ENCODE assay signal across 1 cellular context in the genomic region with DNA sequence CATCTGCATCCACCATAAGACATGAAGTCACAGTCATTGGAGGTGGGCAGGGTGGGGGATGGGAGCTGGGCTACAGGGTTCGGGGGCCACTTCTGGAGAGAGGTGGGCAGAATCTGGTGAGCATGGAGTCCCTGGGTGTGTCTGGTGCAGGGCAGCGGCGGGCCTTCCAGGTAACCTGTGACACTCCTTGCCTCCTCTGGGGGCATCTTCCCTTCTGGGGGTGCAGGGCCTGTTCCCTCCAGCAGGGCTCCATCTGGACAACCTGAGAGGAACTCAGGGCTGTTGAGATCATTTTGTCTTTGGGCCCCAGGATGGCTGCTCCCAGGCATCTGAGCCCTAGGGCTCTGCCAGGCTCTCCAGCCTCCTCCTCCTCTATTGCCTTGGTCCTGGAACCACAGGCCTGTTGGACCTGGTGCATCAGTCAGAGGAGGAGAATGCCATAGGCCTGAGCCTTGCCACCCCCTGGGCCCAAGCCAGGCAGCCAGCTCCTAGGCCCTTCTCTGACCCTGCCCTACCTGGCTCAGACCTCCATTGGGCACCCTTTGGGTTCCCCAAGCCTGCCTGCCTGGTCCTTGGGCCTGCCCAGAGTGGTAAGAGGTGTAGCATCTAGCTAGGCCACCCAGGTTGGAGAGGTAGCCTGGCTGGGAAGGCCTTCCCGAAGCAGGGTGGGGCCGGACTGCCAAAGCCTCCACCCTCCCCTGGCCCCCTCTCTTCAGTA.
TF ChIP-seq lines count a peak whose summit lies in the region.

No MANE protein-coding gene starts in this region.

TF ChIP-seq in K562, 482 proteins besides CTCF, POLR2A, EP300 and RAD21:
- TF ChIP-seq HEY1 (CRISPR knock-in tag; IDR thresholded peaks at IDR 0.05; ENCODE audit: borderline replicate concordance) (no peak), SMC3 (conservative IDR thresholded peaks at IDR 0.05; ENCODE audit: insufficient read depth, low read depth, low read length) (peak; percentile 38; the same call in 1 of the 2 replicates), SETDB1 (IDR thresholded peaks at IDR 0.05; ENCODE audit: low read length) (no peak)
- TF ChIP-seq, protein P1, sequence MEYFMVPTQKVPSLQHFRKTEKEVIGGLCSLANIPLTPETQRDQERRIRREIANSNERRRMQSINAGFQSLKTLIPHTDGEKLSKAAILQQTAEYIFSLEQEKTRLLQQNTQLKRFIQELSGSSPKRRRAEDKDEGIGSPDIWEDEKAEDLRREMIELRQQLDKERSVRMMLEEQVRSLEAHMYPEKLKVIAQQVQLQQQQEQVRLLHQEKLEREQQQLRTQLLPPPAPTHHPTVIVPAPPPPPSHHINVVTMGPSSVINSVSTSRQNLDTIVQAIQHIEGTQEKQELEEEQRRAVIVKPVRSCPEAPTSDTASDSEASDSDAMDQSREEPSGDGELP (CRISPR knock-in tag; IDR thresholded peaks at IDR 0.05; ENCODE audit: borderline replicate concordance): peak; percentile 41; the same call in 1 of the 2 replicates
- TF ChIP-seq, protein P2, sequence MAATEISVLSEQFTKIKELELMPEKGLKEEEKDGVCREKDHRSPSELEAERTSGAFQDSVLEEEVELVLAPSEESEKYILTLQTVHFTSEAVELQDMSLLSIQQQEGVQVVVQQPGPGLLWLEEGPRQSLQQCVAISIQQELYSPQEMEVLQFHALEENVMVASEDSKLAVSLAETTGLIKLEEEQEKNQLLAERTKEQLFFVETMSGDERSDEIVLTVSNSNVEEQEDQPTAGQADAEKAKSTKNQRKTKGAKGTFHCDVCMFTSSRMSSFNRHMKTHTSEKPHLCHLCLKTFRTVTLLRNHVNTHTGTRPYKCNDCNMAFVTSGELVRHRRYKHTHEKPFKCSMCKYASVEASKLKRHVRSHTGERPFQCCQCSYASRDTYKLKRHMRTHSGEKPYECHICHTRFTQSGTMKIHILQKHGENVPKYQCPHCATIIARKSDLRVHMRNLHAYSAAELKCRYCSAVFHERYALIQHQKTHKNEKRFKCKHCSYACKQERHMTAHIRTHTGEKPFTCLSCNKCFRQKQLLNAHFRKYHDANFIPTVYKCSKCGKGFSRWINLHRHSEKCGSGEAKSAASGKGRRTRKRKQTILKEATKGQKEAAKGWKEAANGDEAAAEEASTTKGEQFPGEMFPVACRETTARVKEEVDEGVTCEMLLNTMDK (IDR thresholded peaks at IDR 0.05; ENCODE audit: borderline replicate concordance, insufficient read depth, low read depth, low read length, poor library complexity, severe bottlenecking): peak; percentile 70
